In genomic region chr3:194117114-194117845, GRCh38 we compare ENCODE assay signal across 1 cellular context.
TF ChIP-seq lines count a peak whose summit lies in the region.

No MANE protein-coding gene starts in this region.

TF ChIP-seq in HEK293, 187 proteins besides CTCF, POLR2A, EP300 and RAD21 (continued from another document):
- TF ChIP-seq, protein P1, sequence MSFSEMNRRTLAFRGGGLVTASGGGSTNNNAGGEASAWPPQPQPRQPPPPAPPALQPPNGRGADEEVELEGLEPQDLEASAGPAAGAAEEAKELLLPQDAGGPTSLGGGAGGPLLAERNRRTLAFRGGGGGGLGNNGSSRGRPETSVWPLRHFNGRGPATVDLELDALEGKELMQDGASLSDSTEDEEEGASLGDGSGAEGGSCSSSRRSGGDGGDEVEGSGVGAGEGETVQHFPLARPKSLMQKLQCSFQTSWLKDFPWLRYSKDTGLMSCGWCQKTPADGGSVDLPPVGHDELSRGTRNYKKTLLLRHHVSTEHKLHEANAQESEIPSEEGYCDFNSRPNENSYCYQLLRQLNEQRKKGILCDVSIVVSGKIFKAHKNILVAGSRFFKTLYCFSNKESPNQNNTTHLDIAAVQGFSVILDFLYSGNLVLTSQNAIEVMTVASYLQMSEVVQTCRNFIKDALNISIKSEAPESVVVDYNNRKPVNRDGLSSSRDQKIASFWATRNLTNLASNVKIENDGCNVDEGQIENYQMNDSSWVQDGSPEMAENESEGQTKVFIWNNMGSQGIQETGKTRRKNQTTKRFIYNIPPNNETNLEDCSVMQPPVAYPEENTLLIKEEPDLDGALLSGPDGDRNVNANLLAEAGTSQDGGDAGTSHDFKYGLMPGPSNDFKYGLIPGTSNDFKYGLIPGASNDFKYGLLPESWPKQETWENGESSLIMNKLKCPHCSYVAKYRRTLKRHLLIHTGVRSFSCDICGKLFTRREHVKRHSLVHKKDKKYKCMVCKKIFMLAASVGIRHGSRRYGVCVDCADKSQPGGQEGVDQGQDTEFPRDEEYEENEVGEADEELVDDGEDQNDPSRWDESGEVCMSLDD (tag by site-specific recombination; IDR thresholded peaks at IDR 0.05) = no peak
- TF ChIP-seq ZNF776 (tag by site-specific recombination; IDR thresholded peaks at IDR 0.05; ENCODE audit: borderline replicate concordance) (no peak), ZNF341 (tag by site-specific recombination; IDR thresholded peaks at IDR 0.05; ENCODE audit: low read depth) (peak; percentile 56; the same call in 1 of the 2 replicates), ZNF629 (tag by site-specific recombination; IDR thresholded peaks at IDR 0.05) (no peak), FEZF1 (tag by site-specific recombination; IDR thresholded peaks at IDR 0.05) (no peak)
